Comparison of ENCODE assay signal across 8 cellular contexts in genomic region chr9:72365525-72366256, GRCh38. TPM values are rescaled to one million over a fixed set of nuclear protein-coding genes. Genes with fewer than 3 reads are reported as not detected.
DNase-seq lines count a peak whose midpoint lies in the region; ATAC-seq and TF ChIP-seq lines count a peak whose summit lies in the region.

No MANE protein-coding gene starts in this region.

- H3K4me1 ChIP-seq in endodermal cell (ENCODE audit: control insufficient read depth, insufficient read depth, low read length) (peaks cover 10% of the 10 kb centered on the region), mesenchymal stem cell (ENCODE audit: control insufficient read depth, insufficient read depth, low read depth, low read length) (no peaks in the 10 kb centered on the region)

- H3K23ac ChIP-seq in mesenchymal stem cell (ENCODE audit: low read length in 2 of 2) = peak overlapping the region in 1 of 2 experiments; percentile 1

- H3K4me1 Mint-ChIP-seq in endodermal cell = peaks cover 34% of the 10 kb centered on the region

- peak overlapping the region; percentile 86 for H3K9ac ChIP-seq in endodermal cell (ENCODE audit: extremely low read depth, low read length, poor library complexity, severe bottlenecking)
- H3K9ac ChIP-seq in mesenchymal stem cell (ENCODE audit: low read length) = peak overlapping the region; percentile 97

- H2BK12ac ChIP-seq in mesenchymal stem cell (ENCODE audit: low read length in 2 of 2) = peak overlapping the region in 1 of 2 experiments; percentile 85

- peak; percentile 41 for TF ChIP-seq CTCF in endodermal cell (conservative IDR thresholded peaks at IDR 0.05)

- H3K4me2 ChIP-seq in mesenchymal stem cell (ENCODE audit: low read length, poor library complexity, severe bottlenecking) = peak overlapping the region; percentile 83

- H2BK120ac ChIP-seq in mesenchymal stem cell (ENCODE audit: low read depth, low read length) = peak overlapping the region; percentile 97

- no peaks in the 10 kb centered on the region for H3K79me1 ChIP-seq in mesenchymal stem cell (replicated peaks; ENCODE audit: low read length, poor library complexity, severe bottlenecking)

- peak overlapping the region; percentile 88 for H4K91ac ChIP-seq in mesenchymal stem cell (ENCODE audit: low read length)

- no peaks in the 10 kb centered on the region for H3K27me3 Mint-ChIP-seq in endodermal cell (ENCODE audit: insufficient read depth)

- peak overlapping the region; percentile 91 to 100 for H3K18ac ChIP-seq in mesenchymal stem cell (ENCODE audit: low read depth in 1 of 2, low read length in 2 of 2)

- peak overlapping the region; percentile 75 to 96 for H3K4ac ChIP-seq in mesenchymal stem cell (ENCODE audit: low read depth in 1 of 2, low read length in 2 of 2)

- no peaks in the 10 kb centered on the region for H3K9me3 ChIP-seq in endodermal cell (ENCODE audit: control insufficient read depth, low read length)
- H3K9me3 ChIP-seq in mesenchymal stem cell (ENCODE audit: control insufficient read depth, low read length) = no peaks in the 10 kb centered on the region

- H2BK5ac ChIP-seq in mesenchymal stem cell (ENCODE audit: low read depth, low read length, poor library complexity, severe bottlenecking) = peak overlapping the region; percentile 94

- H3K4me3 Mint-ChIP-seq in endodermal cell = peak overlapping the region; percentile 89

- peaks cover 22% of the 10 kb centered on the region for H3K36me3 ChIP-seq in endodermal cell (ENCODE audit: control insufficient read depth, insufficient read depth, low read length)
- H3K36me3 ChIP-seq in mesenchymal stem cell (ENCODE audit: control insufficient read depth in 1 of 2, insufficient read depth in 2 of 2, low read depth in 1 of 2, low read length in 2 of 2) = peaks cover 0 to 18% of the 10 kb centered on the region in 2 experiments

- 5 to 7% methylated on average over 23 to 38 of the region's 38 CpGs for WGBS in endodermal cell (ENCODE audit: insufficient coverage in 1 of 2, insufficient read length in 1 of 2), 2 experiments
- 6% methylated on average over 34 of the region's 38 CpGs for WGBS in mesenchymal stem cell

- no peaks in the 10 kb centered on the region for H3K9me3 Mint-ChIP-seq in endodermal cell

- H2AFZ ChIP-seq in mesenchymal stem cell (ENCODE audit: low read depth, low read length) = peak overlapping the region; percentile 29

- ATAC-seq in HG03442 (IDR thresholded peaks at IDR 0.05; ENCODE audit: unreplicated experiment) = peak; percentile 27

- H3K14ac ChIP-seq in mesenchymal stem cell (ENCODE audit: low read length in 2 of 2) = no peak overlapping the region

- peak overlapping the region; percentile 91 for H4K8ac ChIP-seq in mesenchymal stem cell (ENCODE audit: low read length)

- H3K27ac ChIP-seq in endodermal cell (ENCODE audit: low read depth, low read length) = peak overlapping the region; percentile 99
- H3K27ac ChIP-seq in mesenchymal stem cell (ENCODE audit: low read length, poor library complexity, severe bottlenecking) = peak overlapping the region; percentile 99

- peak; percentile 91 for DNase-seq in Ammon's horn (ENCODE audit: low spot score)
- peak; percentile 41 for DNase-seq in GM19240 (ENCODE audit: insufficient read length, low spot score)
- peak; percentile 71 for DNase-seq in NCI-H82 treated with DMSO at 0.1 percent for 48 hours (lab: John Stamatoyannopoulos, UW; ENCODE audit: unreplicated experiment)
- DNase-seq in activated CD8-positive, alpha-beta memory T cell treated with anti-CD3 and anti-CD28 coated beads, Interleukin-2, amount 50 U/mL, for 48 hours = peak; percentile 81
- DNase-seq in endodermal cell = peak; percentile 87
- peak; percentile 97 for DNase-seq in mesenchymal stem cell
- peak; percentile 39 for DNase-seq in stimulated activated CD8-positive, alpha-beta memory T cell treated with anti-CD3 and anti-CD28 coated beads, Interleukin-12 subunit alpha, Interleukin-12 subunit beta, amount 100 ng/mL, for 1 hour (ENCODE audit: low read depth)

- H3K36me3 Mint-ChIP-seq in endodermal cell (ENCODE audit: low read depth) = peaks cover 20% of the 10 kb centered on the region

- H3K4me3 ChIP-seq in endodermal cell (ENCODE audit: low read length) (peak overlapping the region; percentile 89), mesenchymal stem cell (ENCODE audit: insufficient read depth in 1 of 2, low read depth in 1 of 2, low read length in 2 of 2) (peak overlapping the region; percentile 55 to 80)

- H2BK15ac ChIP-seq in mesenchymal stem cell (ENCODE audit: low read depth, poor library complexity, severe bottlenecking) = peak overlapping the region; percentile 90

- H3K27me3 ChIP-seq in endodermal cell (ENCODE audit: control insufficient read depth, insufficient read depth, low read length, poor library complexity, severe bottlenecking) (no peaks in the 10 kb centered on the region), mesenchymal stem cell (ENCODE audit: control insufficient read depth in 1 of 2, insufficient read depth in 1 of 2, low read length in 2 of 2) (no peaks in the 10 kb centered on the region)

- H2AK5ac ChIP-seq in mesenchymal stem cell (ENCODE audit: low read length, severe bottlenecking) = peak overlapping the region; percentile 27

- peak overlapping the region; percentile 98 for H3K27ac Mint-ChIP-seq in endodermal cell

RNA-seq across cellular contexts. Expression of gene ZFAND5, which starts 0.7 kb away (rescaled TPM):
- 100 to 1,000 TPM; 121 to 137 TPM for total RNA-seq in endodermal cell
- polyA plus RNA-seq in endodermal cell (2013, experiment 1 of 2) = 192 TPM
- polyA plus RNA-seq in endodermal cell (2013, experiment 2 of 2) = 169 TPM
- polyA plus RNA-seq in mesenchymal stem cell (2013, experiment 1 of 2) = 183 TPM
- 181 TPM for polyA plus RNA-seq in mesenchymal stem cell (2013, experiment 2 of 2)

Comparison
In these comparisons a context has a peak if more than half of its experiments do, and no peak if none do; other contexts are left out.
1. Peak in every context shown above with its lines: DNase-seq, ATAC-seq, H3K4me3 ChIP-seq and H3K27ac ChIP-seq.
2. DNase-seq: peak in every context shown above with its lines; median percentile 97 in mesenchymal stem cell; 91 in Ammon's horn; 87 in endodermal cell; 81 in activated CD8-positive, alpha-beta memory T cell treated with anti-CD3 and anti-CD28 coated beads, Interleukin-2, amount 50 U/mL, for 48 hours; 71 in NCI-H82 treated with DMSO at 0.1 percent for 48 hours; 41 in GM19240; 39 in stimulated activated CD8-positive, alpha-beta memory T cell treated with anti-CD3 and anti-CD28 coated beads, Interleukin-12 subunit alpha, Interleukin-12 subunit beta, amount 100 ng/mL, for 1 hour.